In genomic region chr11:86255896-86256295, GRCh38 we compare ENCODE assay signal across 15 cellular contexts. TPM values are rescaled to one million over a fixed set of nuclear protein-coding genes. Genes with fewer than 3 reads are reported as not detected.
A peak's percentile ranks its signal among the peaks of the same experiment; 100 is the strongest.
DNase-seq lines count a peak whose midpoint lies in the region; ATAC-seq and TF ChIP-seq lines count a peak whose summit lies in the region.
"Had no signal": no experiment of that assay in that cellular context is flagged by ENCODE, and none has a peak within 500 bp of the region (broad histone marks: within the 10 kb centered on the region; RNA-seq: fewer than 3 reads in every experiment).

No MANE protein-coding gene starts in this region.

- no peaks in the 10 kb centered on the region for H3K9me3 ChIP-seq in CD4-positive, alpha-beta T cell (ENCODE audit: control insufficient read depth, low read length)
- H3K9me3 ChIP-seq: suprapubic skin had no signal

- H3K27ac ChIP-seq in CD4-positive, alpha-beta T cell (ENCODE audit: low read depth, low read length) = no peak overlapping the region
- H3K27ac ChIP-seq in dorsolateral prefrontal cortex = no peak overlapping the region
- H3K27ac ChIP-seq: coronary artery, foreskin keratinocyte, parathyroid adenoma, suprapubic skin had no signal

- CTCF ChIA-PET in CD4-positive, alpha-beta T cell (lab: Charles Lee) = no interaction called here

- no peaks in the 10 kb centered on the region for H3K9me3 Mint-ChIP-seq in CD4-positive, alpha-beta T cell

- no peak for TF ChIP-seq CTCF in CD4-positive, alpha-beta T cell (IDR thresholded peaks at IDR 0.05)
- TF ChIP-seq CTCF in dorsolateral prefrontal cortex (IDR thresholded peaks at IDR 0.05 in 54 of 56, conservative IDR thresholded peaks at IDR 0.05 in 2 of 56; ENCODE audit: low read depth in 1 of 56, partially characterized antibody in 56 of 56) = no peak
- no peak for TF ChIP-seq CTCF in omental fat pad (IDR thresholded peaks at IDR 0.05)

- no peak for DNase-seq in CD4-positive, alpha-beta T cell
- DNase-seq in NCI-H146 treated with DMSO at 0.1 percent for 48 hours (lab: John Stamatoyannopoulos, UW; ENCODE audit: unreplicated experiment) (no peak), dorsolateral prefrontal cortex (no peak), omental fat pad (ENCODE audit: low spot score) (no peak)
- DNase-seq: activated naive CD4-positive, alpha-beta T cell treated with Interleukin-2 at 50 U/mL for 16 hours; foreskin keratinocyte; stimulated activated CD4-positive, alpha-beta T cell treated with anti-CD3 and anti-CD28 coated beads, Interleukin-4, amount 100 ng/mL, for 24 hours had no signal

- H3K27ac Mint-ChIP-seq in CD4-positive, alpha-beta T cell = peak overlapping the region; percentile 33

- H3K4me1 Mint-ChIP-seq in CD4-positive, alpha-beta T cell (ENCODE audit: low read depth) = peaks cover 22% of the 10 kb centered on the region

- POLR2A ChIA-PET in CD4-positive, alpha-beta T cell (lab: Charles Lee) = no interaction called here

- ATAC-seq in CD4-positive, alpha-beta T cell (ENCODE audit: poor library complexity) = no peak
- ATAC-seq in GM18870 (IDR thresholded peaks at IDR 0.05; ENCODE audit: unreplicated experiment) (peak; percentile 91), GM21717 (IDR thresholded peaks at IDR 0.05; ENCODE audit: unreplicated experiment) (peak; percentile 82), HG03175 (IDR thresholded peaks at IDR 0.05; ENCODE audit: unreplicated experiment) (peak; percentile 76), esophagus mucosa (no peak), omental fat pad (ENCODE audit: low FRiP score) (no peak)
- ATAC-seq: foreskin keratinocyte, K562 had no signal

- intact Hi-C loops in CD4-positive, alpha-beta T cell (cut with DNase I, micrococcal nuclease) = no loop called here
- intact Hi-C loops in dorsolateral prefrontal cortex (cut with DNase I) = no loop called here

- H3K4me3 ChIP-seq in dorsolateral prefrontal cortex = no peak overlapping the region
- H3K4me3 ChIP-seq: coronary artery, K562, suprapubic skin had no signal

- H3K36me3 Mint-ChIP-seq in CD4-positive, alpha-beta T cell (ENCODE audit: low read depth) = peaks cover 77% of the 10 kb centered on the region

- no peaks in the 10 kb centered on the region for H3K27me3 ChIP-seq in CD4-positive, alpha-beta T cell (ENCODE audit: control insufficient read depth, insufficient read depth, low read length)
- H3K27me3 ChIP-seq in dorsolateral prefrontal cortex = no peaks in the 10 kb centered on the region
- H3K27me3 ChIP-seq: foreskin keratinocyte, suprapubic skin had no signal

- no peak overlapping the region for H3K4me3 Mint-ChIP-seq in CD4-positive, alpha-beta T cell

- H3K27me3 Mint-ChIP-seq in CD4-positive, alpha-beta T cell = no peaks in the 10 kb centered on the region

RNA-seq across cellular contexts. Expression of gene EED, which starts 11.3 kb away (rescaled TPM):
- total RNA-seq in CD4-positive, alpha-beta T cell = 10 to 100 TPM; 32.1 to 35.4 TPM
- total RNA-seq in esophagus mucosa = 10.6 TPM
- 10 to 100 TPM; 19.7 to 40.3 (median 29.2) TPM for total RNA-seq in dorsolateral prefrontal cortex
- 10 to 100 TPM; 13.2 to 29.6 (median 18.9) TPM for total RNA-seq in omental fat pad

RNA-seq across cellular contexts. Expression of gene HIKESHI, which starts 46.1 kb away (rescaled TPM):
- 1 to 10 TPM; 6.3 to 6.6 TPM for total RNA-seq in CD4-positive, alpha-beta T cell
- total RNA-seq in esophagus mucosa = 30.6 TPM
- total RNA-seq in dorsolateral prefrontal cortex = 10 to 100 TPM; 25.0 to 47.8 (median 34.2) TPM
- 10 to 100 TPM; 19.6 to 38.2 (median 33.9) TPM for total RNA-seq in omental fat pad

Comparison
In these comparisons a context has a peak if more than half of its experiments do, and no peak if none do; other contexts are left out.
1. ATAC-seq: peak in GM18870 (single experiment), GM21717 (single experiment) and HG03175 (single experiment); none in CD4-positive, alpha-beta T cell (single experiment), esophagus mucosa (single experiment) and omental fat pad (single experiment).